In genomic region chr16:85350973-85351372, GRCh38 we compare ENCODE assay signal across 9 cellular contexts.
DNase-seq lines count a peak whose midpoint lies in the region; ATAC-seq and TF ChIP-seq lines count a peak whose summit lies in the region.
"Had no signal": no experiment of that assay in that cellular context is flagged by ENCODE, and none has a peak within 500 bp of the region (broad histone marks: within the 10 kb centered on the region; RNA-seq: fewer than 3 reads in every experiment).

No MANE protein-coding gene starts in this region.

- POLR2A ChIA-PET in HCT116 (lab: Charles Lee): interaction anchor here (1.0 kb wide), 1 partner anchor 15 kb away, joined by 3 read pairs; no protein-coding TSS in a partner anchor
- POLR2A ChIA-PET in PC-3 (lab: Charles Lee; ENCODE audit: unreplicated experiment): no interaction called here
- POLR2A ChIA-PET in activated CD4-positive, alpha-beta T cell treated with anti-CD3 and anti-CD28 coated beads for 36 hours (lab: Charles Lee): no interaction called here

- intact Hi-C loops in HCT116 (cut with micrococcal nuclease): loop anchor here (1.0 kb wide), 1 partner anchor 263 kb away; no protein-coding TSS in a partner anchor
- intact Hi-C loops in PC-3 (cut with micrococcal nuclease): no loop called here
- intact Hi-C loops in esophagus muscularis mucosa (cut with DNase I): no loop called here
- intact Hi-C loops in activated CD4-positive, alpha-beta T cell treated with anti-CD3 and anti-CD28 coated beads for 36 hours (cut with DNase I, micrococcal nuclease): no loop called here

- H3K4me3 Mint-ChIP-seq in endothelial cell (ENCODE audit: unreplicated experiment): no peak overlapping the region
- no peak overlapping the region for H3K4me3 Mint-ChIP-seq in activated CD4-positive, alpha-beta T cell treated with anti-CD3 and anti-CD28 coated beads for 36 hours
- H3K4me3 Mint-ChIP-seq in H9: no peak overlapping the region

- H3K27ac ChIP-seq in HCT116 (ENCODE audit: low read depth, low read length) (peak overlapping the region; percentile 41), PC-3 (ENCODE audit: low read length) (no peak overlapping the region), esophagus muscularis mucosa (replicated peaks in 1 of 4) (peak overlapping the region; percentile 47 to 71 (median 58)), H9 (ENCODE audit: insufficient read length, low read depth, low read length) (no peak overlapping the region)

- H3K36me3 Mint-ChIP-seq in endothelial cell (ENCODE audit: low read depth, unreplicated experiment) (peaks cover 4% of the 10 kb centered on the region), H9 (ENCODE audit: insufficient read depth in 1 of 3, low read depth in 3 of 3) (peaks cover 4 to 14% (median 9%) of the 10 kb centered on the region in 3 experiments; a peak in 6 of 7 replicates)
- no peaks in the 10 kb centered on the region for H3K36me3 Mint-ChIP-seq in activated CD4-positive, alpha-beta T cell treated with anti-CD3 and anti-CD28 coated beads for 36 hours (ENCODE audit: low read depth)

- H3K4me1 Mint-ChIP-seq in endothelial cell (ENCODE audit: unreplicated experiment) (peaks cover 3% of the 10 kb centered on the region), H9 (peaks cover 13 to 40% of the 10 kb centered on the region in 2 experiments)
- H3K4me1 Mint-ChIP-seq in activated CD4-positive, alpha-beta T cell treated with anti-CD3 and anti-CD28 coated beads for 36 hours: no peaks in the 10 kb centered on the region

- CTCF ChIA-PET in HCT116 (lab: Charles Lee) (interaction anchor here (0.8 to 2.2 kb wide), 9 partner anchors 13 to 265 kb away, joined by 3 to 9 read pairs (median 3); no protein-coding TSS in a partner anchor), PC-3 (lab: Charles Lee) (no interaction called here)
- CTCF ChIA-PET in activated CD4-positive, alpha-beta T cell treated with anti-CD3 and anti-CD28 coated beads for 36 hours (lab: Charles Lee): interaction anchor here (1.0 kb wide), 1 partner anchor 39 kb away, joined by 4 read pairs; no protein-coding TSS in a partner anchor

- H3K23me2 ChIP-seq in H9 (ENCODE audit: insufficient read length, low read depth, low read length, poor library complexity, severe bottlenecking): no peaks in the 10 kb centered on the region

- no peak; the same call in 1 of the 2 replicates for TF ChIP-seq RAD21 in HCT116 (IDR thresholded peaks at IDR 0.05; ENCODE audit: low read depth)

- no peak overlapping the region for H4K5ac ChIP-seq in H9 (ENCODE audit: insufficient read length, low read depth, low read length)

- no peak overlapping the region for H3K27ac Mint-ChIP-seq in endothelial cell (ENCODE audit: unreplicated experiment)
- H3K27ac Mint-ChIP-seq in activated CD4-positive, alpha-beta T cell treated with anti-CD3 and anti-CD28 coated beads for 36 hours: no peak overlapping the region
- no peak overlapping the region; a peak in 1 of 7 replicates for H3K27ac Mint-ChIP-seq in H9

- H3K14ac ChIP-seq in H9 (ENCODE audit: insufficient read depth, low read length): no peak overlapping the region

- no peak overlapping the region for H2BK5ac ChIP-seq in H9 (ENCODE audit: insufficient read length, low read length)

- H3K9me3 Mint-ChIP-seq in endothelial cell (ENCODE audit: unreplicated experiment): no peaks in the 10 kb centered on the region
- no peaks in the 10 kb centered on the region for H3K9me3 Mint-ChIP-seq in activated CD4-positive, alpha-beta T cell treated with anti-CD3 and anti-CD28 coated beads for 36 hours (ENCODE audit: low read depth)
- H3K9me3 Mint-ChIP-seq in H9: peaks cover 10 to 13% of the 10 kb centered on the region in 2 experiments

- no peak overlapping the region for H2BK15ac ChIP-seq in H9 (ENCODE audit: low read depth, low read length)

- no peak overlapping the region for H3K4ac ChIP-seq in H9 (ENCODE audit: low read depth, low read length)

- H3K4me2 ChIP-seq in HCT116 (ENCODE audit: low read length) (peak overlapping the region; percentile 52), PC-3 (ENCODE audit: low read length) (no peak overlapping the region), H9 (ENCODE audit: insufficient read depth, insufficient read length, low read length) (no peak overlapping the region)

- BruUV-seq in HCT116 (replicated peaks; lab: Mats Ljungman, UMichigan) (no TSS peak), PC-3 (replicated peaks; lab: Mats Ljungman, UMichigan) (no TSS peak)

- 17% methylated on average over 3 of the region's 4 CpGs for WGBS in esophagus muscularis mucosa
- WGBS in H9 (ENCODE audit: extremely low coverage, insufficient read length, low lambda C conversion rate): no CpG with 5 or more reads among the region's 4 CpGs

- H2BK20ac ChIP-seq in H9 (ENCODE audit: low read depth, low read length, poor library complexity, severe bottlenecking): no peak overlapping the region

- TF ChIP-seq EP300 in esophagus muscularis mucosa (IDR thresholded peaks at IDR 0.05): no peak

- ATAC-seq in HCT116 (peak; percentile 94), PC-3 (peak; percentile 76), HG02970 (IDR thresholded peaks at IDR 0.05; ENCODE audit: low FRiP score, unreplicated experiment) (no peak)
- ATAC-seq in activated CD4-positive, alpha-beta T cell treated with anti-CD3 and anti-CD28 coated beads for 36 hours: no peak
- ATAC-seq: K562 had no signal

- H3T11ph ChIP-seq in H9 (ENCODE audit: low read length): no peak overlapping the region

- no peaks in the 10 kb centered on the region for H3F3A ChIP-seq in PC-3 (ENCODE audit: low read length, unreplicated experiment)

- no peak overlapping the region for H3K18ac ChIP-seq in H9 (ENCODE audit: insufficient read length, low read depth, low read length)

- RAD21 ChIA-PET in HCT116 (lab: Charles Lee; ENCODE audit: low non-redundant PET in 1 of 2, low total read pairs in 2 of 2, uncharacterized antibody in 2 of 2, unreplicated experiment in 2 of 2): interaction anchor here in 1 of 2 experiments (1.0 kb wide), 1 partner anchor 44 kb away, joined by 3 read pairs; no protein-coding TSS in a partner anchor

- H4K91ac ChIP-seq in H9 (ENCODE audit: insufficient read length, low read depth, low read length): no peak overlapping the region

- TF ChIP-seq POLR2A in HCT116 (IDR thresholded peaks at IDR 0.05; ENCODE audit: borderline replicate concordance, extremely low read depth, insufficient read depth, insufficient read length) (no peak), esophagus muscularis mucosa (IDR thresholded peaks at IDR 0.05; ENCODE audit: low read depth) (no peak)

- H3K4me3 ChIP-seq in HCT116 (replicated peaks in 1 of 2; ENCODE audit: low read depth in 1 of 2, low read length in 2 of 2) (no peak overlapping the region; a peak in 1 of 4 replicates), PC-3 (ENCODE audit: low read length) (no peak overlapping the region), esophagus muscularis mucosa (no peak overlapping the region)
- H3K4me3 ChIP-seq: K562 had no signal

- H3K4me1 ChIP-seq in HCT116 (ENCODE audit: control insufficient read depth in 1 of 2, insufficient read depth in 2 of 2, low read length in 2 of 2) (peaks cover 40 to 42% of the 10 kb centered on the region in 2 experiments), PC-3 (ENCODE audit: insufficient read depth, low read length) (peaks cover 29% of the 10 kb centered on the region), esophagus muscularis mucosa (peaks cover 12 to 46% (median 36%) of the 10 kb centered on the region in 4 donors), H9 (ENCODE audit: insufficient read depth, low read length) (no peaks in the 10 kb centered on the region)

- peaks cover 7% of the 10 kb centered on the region for H3K27me3 Mint-ChIP-seq in endothelial cell (ENCODE audit: unreplicated experiment)
- H3K27me3 Mint-ChIP-seq in activated CD4-positive, alpha-beta T cell treated with anti-CD3 and anti-CD28 coated beads for 36 hours: no peaks in the 10 kb centered on the region
- H3K27me3 Mint-ChIP-seq in H9 (ENCODE audit: low read depth): peaks cover 13% of the 10 kb centered on the region

- no peak overlapping the region for H2BK12ac ChIP-seq in H9 (ENCODE audit: insufficient read length, low read depth, low read length)

- no peak overlapping the region for H4K8ac ChIP-seq in H9 (replicated peaks; ENCODE audit: insufficient read length, low read depth, low read length)

- H4K20me1 ChIP-seq in HCT116 (ENCODE audit: insufficient read depth) (no peaks in the 10 kb centered on the region), PC-3 (ENCODE audit: low read length) (0 out of 2 replicates have a peak, but pooled peaks cover 4% of the 10 kb centered on the region), H9 (ENCODE audit: control insufficient read depth, insufficient read depth, insufficient read length) (peaks cover 2% of the 10 kb centered on the region)

- H3K27me3 ChIP-seq in HCT116 (ENCODE audit: insufficient read depth, low read length) (no peaks in the 10 kb centered on the region), PC-3 (ENCODE audit: low read length) (no peaks in the 10 kb centered on the region), esophagus muscularis mucosa (no peaks in the 10 kb centered on the region), H9 (ENCODE audit: insufficient read depth, low read length) (no peaks in the 10 kb centered on the region)

- H2BK120ac ChIP-seq in H9 (ENCODE audit: low read depth, low read length, poor library complexity, severe bottlenecking): no peak overlapping the region

- TF ChIP-seq CTCF in HCT116 (IDR thresholded peaks at IDR 0.05 in 2 of 3, conservative IDR thresholded peaks at IDR 0.05 in 1 of 3; ENCODE audit: borderline replicate concordance in 1 of 3, insufficient read depth in 1 of 3, low read depth in 2 of 3, low read length in 2 of 3) (no peak), PC-3 (conservative IDR thresholded peaks at IDR 0.05; ENCODE audit: low read depth, low read length) (no peak), esophagus muscularis mucosa (IDR thresholded peaks at IDR 0.05) (no peak), endothelial cell (IDR thresholded peaks at IDR 0.05; ENCODE audit: unreplicated experiment) (no peak), H9 (conservative IDR thresholded peaks at IDR 0.05) (no peak)

- DNase-seq in HCT116 (ENCODE audit: low read depth, low spot score) (peak; percentile 97), PC-3 (peak; percentile 97), esophagus muscularis mucosa (ENCODE audit: extremely low spot score) (no peak), nucleus accumbens (lab: John Stamatoyannopoulos, UW) (peak; percentile 15 to 94 (median 81)), endothelial cell (ENCODE audit: low spot score) (no peak), H9 (no peak)
- DNase-seq in activated CD4-positive, alpha-beta T cell treated with anti-CD3 and anti-CD28 coated beads for 36 hours: no peak

- H3K9ac ChIP-seq in HCT116 (ENCODE audit: low read length) (0 out of 2 replicates have a peak overlapping the region, but pooled peaks have one; percentile 2), PC-3 (ENCODE audit: low read length) (no peak overlapping the region), H9 (ENCODE audit: extremely low read depth, insufficient read length, low read length) (no peak overlapping the region)

- no peak overlapping the region for H2AFZ ChIP-seq in HCT116 (ENCODE audit: low read depth, low read length, poor library complexity, severe bottlenecking)
- no peak overlapping the region for H2AFZ ChIP-seq in PC-3 (ENCODE audit: low read length)
- H2AFZ ChIP-seq in H9 (ENCODE audit: low read length): no peak overlapping the region

- no peak overlapping the region for H3K56ac ChIP-seq in H9 (ENCODE audit: insufficient read length, low read depth, low read length)

- H3K79me2 ChIP-seq in HCT116 (ENCODE audit: insufficient read depth, low read length) (no peaks in the 10 kb centered on the region), PC-3 (ENCODE audit: low read length) (no peaks in the 10 kb centered on the region), H9 (ENCODE audit: insufficient read depth, low read length) (no peaks in the 10 kb centered on the region)

- H3K9me3 ChIP-seq in HCT116 (ENCODE audit: control insufficient read depth in 1 of 2, insufficient read depth in 1 of 2, low read depth in 1 of 2, low read length in 2 of 2) (peaks cover 4 to 9% of the 10 kb centered on the region in 2 experiments; a peak in 1 of 4 replicates), PC-3 (ENCODE audit: low read length) (no peaks in the 10 kb centered on the region), esophagus muscularis mucosa (no peaks in the 10 kb centered on the region), H9 (ENCODE audit: control insufficient read depth, low read depth, low read length) (no peaks in the 10 kb centered on the region)

- H3K79me1 ChIP-seq in H9 (ENCODE audit: insufficient read depth, low read depth, low read length, poor library complexity, severe bottlenecking): no peaks in the 10 kb centered on the region

- H3K9me2 ChIP-seq in HCT116 (ENCODE audit: insufficient read depth) (no peaks in the 10 kb centered on the region), PC-3 (replicated peaks; ENCODE audit: low read length) (no peaks in the 10 kb centered on the region)

- H2AK5ac ChIP-seq in H9 (ENCODE audit: insufficient read length, low read length): no peak overlapping the region

- H3K36me3 ChIP-seq in HCT116 (ENCODE audit: control insufficient read depth in 1 of 2, insufficient read depth in 2 of 2, low read length in 2 of 2): no peaks in the 10 kb centered on the region
- no peaks in the 10 kb centered on the region for H3K36me3 ChIP-seq in PC-3 (ENCODE audit: low read depth, low read length)
- no peaks in the 10 kb centered on the region for H3K36me3 ChIP-seq in esophagus muscularis mucosa

- no peak overlapping the region for H3K23ac ChIP-seq in H9 (ENCODE audit: insufficient read length, low read depth, low read length)

Comparison
In these comparisons a context has a peak if more than half of its experiments do, and no peak if none do; other contexts are left out.
1. ATAC-seq: peak in HCT116 (single experiment) and PC-3 (single experiment); none in activated CD4-positive, alpha-beta T cell treated with anti-CD3 and anti-CD28 coated beads for 36 hours (single experiment) and HG02970 (single experiment).
2. DNase-seq: peak in HCT116 (single experiment), PC-3 (single experiment) and nucleus accumbens (56 of 56); none in esophagus muscularis mucosa (single experiment), endothelial cell (single experiment), activated CD4-positive, alpha-beta T cell treated with anti-CD3 and anti-CD28 coated beads for 36 hours (single experiment) and H9 (single experiment).
3. H3K27ac ChIP-seq: peak in HCT116 (single experiment) and esophagus muscularis mucosa (4 of 4); none in PC-3 (single experiment) and H9 (single experiment).